In genomic region chr7:28697898-28698563, GRCh38 we compare ENCODE assay signal across 11 cellular contexts.
"Had no signal": no experiment of that assay in that cellular context is flagged by ENCODE, and none has a peak within 500 bp of the region (broad histone marks: within the 10 kb centered on the region; RNA-seq: fewer than 3 reads in every experiment).

No MANE protein-coding gene starts in this region.

- H3K4me3 Mint-ChIP-seq: activated CD8-positive, alpha-beta memory T cell treated with anti-CD3 and anti-CD28 coated beads, Interleukin-2, amount 10 ng/mL, durations not matched to agents 7 days and 5 days; activated T-cell treated with anti-CD3 and anti-CD28 coated beads, Interleukin-2, amount 50 U/mL, for 24 hours; stimulated activated effector memory CD8-positive, alpha-beta T cell treated with anti-CD3 and anti-CD28 coated beads, Interleukin-12 subunit alpha, Interleukin-12 subunit beta, amount 100 ng/mL, for 72 hours had no signal

- H3K36me3 Mint-ChIP-seq: activated CD8-positive, alpha-beta memory T cell treated with anti-CD3 and anti-CD28 coated beads, Interleukin-2, amount 10 ng/mL, durations not matched to agents 7 days and 5 days; activated naive CD4-positive, alpha-beta T cell treated with anti-CD3 and anti-CD28 coated beads, Interleukin-2, amount 50 U/mL, for 72 hours; stimulated activated effector memory CD8-positive, alpha-beta T cell treated with anti-CD3 and anti-CD28 coated beads, Interleukin-12 subunit alpha, Interleukin-12 subunit beta, amount 100 ng/mL, for 72 hours had no signal

- H3K27me3 ChIP-seq: gastroesophageal sphincter, transverse colon had no signal

- H3K36me3 ChIP-seq: gastroesophageal sphincter, transverse colon had no signal

- H3K4me3 ChIP-seq: transverse colon had no signal

- H3K27ac Mint-ChIP-seq: activated CD8-positive, alpha-beta memory T cell treated with anti-CD3 and anti-CD28 coated beads, Interleukin-2, amount 10 ng/mL, durations not matched to agents 7 days and 5 days; activated naive CD4-positive, alpha-beta T cell treated with anti-CD3 and anti-CD28 coated beads, Interleukin-2, amount 50 U/mL, for 72 hours; activated T-cell treated with anti-CD3 and anti-CD28 coated beads, Interleukin-2, amount 50 U/mL, for 24 hours; stimulated activated effector memory CD8-positive, alpha-beta T cell treated with anti-CD3 and anti-CD28 coated beads, Interleukin-12 subunit alpha, Interleukin-12 subunit beta, amount 100 ng/mL, for 72 hours had no signal

- H3K27ac ChIP-seq: transverse colon had no signal

- DNase-seq: activated CD4-positive, alpha-beta T cell treated with anti-CD3 and anti-CD28 coated beads for 1 hour; activated CD4-positive, alpha-beta T cell treated with anti-CD3 and anti-CD28 coated beads, Interleukin-2, amount 50 U/mL, for 48 hours; activated CD8-positive, alpha-beta memory T cell treated with anti-CD3 and anti-CD28 coated beads, Interleukin-2, amount 10 ng/mL, durations not matched to agents 7 days and 5 days; activated effector memory CD4-positive, alpha-beta T cell treated with Interleukin-2 at 50 U/mL for 16 hours; activated T-cell treated with anti-CD3 and anti-CD28 coated beads, Interleukin-2, amount 50 U/mL, for 24 hours; effector CD4-positive, alpha-beta T cell; small intestine; transverse colon had no signal

- H3K9me3 ChIP-seq: gastroesophageal sphincter, transverse colon had no signal

- ATAC-seq: activated CD8-positive, alpha-beta memory T cell treated with anti-CD3 and anti-CD28 coated beads, Interleukin-2, amount 10 ng/mL, durations not matched to agents 7 days and 5 days; activated naive CD4-positive, alpha-beta T cell treated with anti-CD3 and anti-CD28 coated beads, Interleukin-2, amount 50 U/mL, for 72 hours; gastroesophageal sphincter; stimulated activated effector memory CD8-positive, alpha-beta T cell treated with anti-CD3 and anti-CD28 coated beads, Interleukin-12 subunit alpha, Interleukin-12 subunit beta, amount 100 ng/mL, for 72 hours had no signal

- H3K4me1 Mint-ChIP-seq: activated CD8-positive, alpha-beta memory T cell treated with anti-CD3 and anti-CD28 coated beads, Interleukin-2, amount 10 ng/mL, durations not matched to agents 7 days and 5 days; stimulated activated effector memory CD8-positive, alpha-beta T cell treated with anti-CD3 and anti-CD28 coated beads, Interleukin-12 subunit alpha, Interleukin-12 subunit beta, amount 100 ng/mL, for 72 hours had no signal

- H3K27me3 Mint-ChIP-seq: activated CD8-positive, alpha-beta memory T cell treated with anti-CD3 and anti-CD28 coated beads, Interleukin-2, amount 10 ng/mL, durations not matched to agents 7 days and 5 days; activated T-cell treated with anti-CD3 and anti-CD28 coated beads, Interleukin-2, amount 50 U/mL, for 24 hours had no signal

- H3K9me3 Mint-ChIP-seq: activated naive CD4-positive, alpha-beta T cell treated with anti-CD3 and anti-CD28 coated beads, Interleukin-2, amount 50 U/mL, for 72 hours; activated T-cell treated with anti-CD3 and anti-CD28 coated beads, Interleukin-2, amount 50 U/mL, for 24 hours had no signal
